Comparison of ENCODE assay signal across 12 cellular contexts in the genomic region with DNA sequence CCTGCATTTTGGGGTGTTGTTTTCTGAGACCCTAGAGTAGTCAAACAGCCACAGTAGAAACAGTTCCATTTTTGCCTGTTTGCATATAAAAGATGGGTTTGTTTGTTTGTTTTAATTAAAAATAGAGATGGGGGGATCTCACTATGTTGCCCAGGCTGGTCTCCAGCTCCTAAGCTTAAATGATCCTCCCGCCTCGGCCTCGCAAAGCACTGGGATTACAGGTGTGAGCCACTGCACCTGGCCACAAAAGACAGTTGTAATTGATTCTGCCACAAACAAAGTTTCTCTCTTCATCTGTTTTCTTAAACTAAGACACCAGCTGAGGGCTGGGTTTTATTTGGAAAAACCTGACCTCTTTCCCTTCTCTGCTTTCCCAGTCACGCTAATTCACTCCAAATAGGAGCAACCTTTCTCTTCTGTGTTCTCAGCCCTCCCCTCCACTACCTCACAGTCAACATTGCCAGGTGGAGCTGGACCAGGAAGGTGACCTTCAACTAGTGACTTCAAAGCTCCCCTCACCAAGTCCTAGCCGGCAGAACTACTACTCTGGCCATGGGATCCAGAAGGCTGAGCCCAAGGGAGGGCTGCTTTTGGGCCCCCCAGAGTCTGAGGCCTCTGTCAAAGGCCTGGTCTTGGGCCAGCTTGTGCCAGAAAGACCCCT. TPM values are rescaled to one million over a fixed set of nuclear protein-coding genes. Genes with fewer than 3 reads are reported as not detected.
DNase-seq lines count a peak whose midpoint lies in the region; ATAC-seq, FAIRE-seq and TF ChIP-seq lines count a peak whose summit lies in the region.
"Had no signal": no experiment of that assay in that cellular context is flagged by ENCODE, and none has a peak within 500 bp of the region (broad histone marks: within the 10 kb centered on the region; RNA-seq: fewer than 3 reads in every experiment).

No MANE protein-coding gene starts in this region.

- POLR2A ChIA-PET in HEK293 (lab: Yijun Ruan, JAX) = interaction anchor here (0.6 kb wide), 1 partner anchor 292 kb away, joined by 4 read pairs; no protein-coding TSS in a partner anchor
- POLR2A ChIA-PET in K562 (lab: Yijun Ruan, JAX) = interaction anchor here (0.5 to 1.7 kb wide), 8 partner anchors 9 to 154 kb away, joined by 3 to 7 read pairs (median 3); no protein-coding TSS in a partner anchor

- intact Hi-C loops in K562 (cut with micrococcal nuclease) (no loop called here), mucosa of descending colon (cut with DNase I, micrococcal nuclease) (no loop called here)

- 85% methylated on average over 5 of the region's 5 CpGs for WGBS in K562 (ENCODE audit: insufficient coverage, low coverage, missing lambda C conversion rate)
- 86 to 87% methylated on average over 5 of the region's 5 CpGs for WGBS in upper lobe of left lung, 2 donors

- H3K36me3 ChIP-seq in HEK293 (ENCODE audit: control insufficient read depth in 2 of 2, insufficient read depth in 1 of 2, low read length in 2 of 2) = no peaks in the 10 kb centered on the region
- H3K36me3 ChIP-seq in K562 (ENCODE audit: control insufficient read depth, insufficient read depth, low read length) = no peaks in the 10 kb centered on the region
- H3K36me3 ChIP-seq in mucosa of descending colon (ENCODE audit: low read depth) = no peaks in the 10 kb centered on the region
- H3K36me3 ChIP-seq in upper lobe of left lung = no peaks in the 10 kb centered on the region

- no peaks in the 10 kb centered on the region for H4K20me1 ChIP-seq in K562 (replicated peaks; ENCODE audit: control insufficient read depth, insufficient read depth, low read length)

- H3K9me1 ChIP-seq in K562 (ENCODE audit: control insufficient read depth, insufficient read depth, low read length) = peaks cover 3% of the 10 kb centered on the region

- H3K27ac ChIP-seq in 22Rv1 = peak overlapping the region; percentile 35
- H3K27ac ChIP-seq in HEK293 (ENCODE audit: extremely low read depth, low read depth, low read length) = no peak overlapping the region
- no peak overlapping the region for H3K27ac ChIP-seq in K562 (ENCODE audit: extremely low read depth, low read depth, low read length)
- H3K27ac ChIP-seq in upper lobe of left lung = peak overlapping the region in 1 of 4 donors; percentile 14

- in situ Hi-C loops in K562 (cut with MboI) = no loop called here

- FAIRE-seq in K562 (lab: Jason Lieb, UNC) = no peak
- FAIRE-seq: GM18507 had no signal

- peaks cover 9% of the 10 kb centered on the region for H3K4me1 ChIP-seq in HEK293 (ENCODE audit: control insufficient read depth, insufficient read depth, low read length)
- peaks cover 27 to 48% of the 10 kb centered on the region in 2 experiments; a peak in 4 of 5 replicates for H3K4me1 ChIP-seq in K562 (replicated peaks in 1 of 2; ENCODE audit: control insufficient read depth in 2 of 2, insufficient read depth in 2 of 2, low read length in 2 of 2)
- peaks cover 19% of the 10 kb centered on the region for H3K4me1 ChIP-seq in mucosa of descending colon (ENCODE audit: low read depth)
- H3K4me1 ChIP-seq in upper lobe of left lung = peaks cover 18 to 43% (median 25%) of the 10 kb centered on the region in 4 donors

- no peak for TF ChIP-seq CTCF in 22Rv1 (IDR thresholded peaks at IDR 0.05)
- TF ChIP-seq CTCF in HEK293 (tag by site-specific recombination; IDR thresholded peaks at IDR 0.05) = no peak
- no peak for TF ChIP-seq CTCF in K562 (IDR thresholded peaks at IDR 0.05 in 2 of 3, conservative IDR thresholded peaks at IDR 0.05 in 1 of 3; ENCODE audit: insufficient read depth in 2 of 3, low read depth in 1 of 3, low read length in 3 of 3)
- TF ChIP-seq CTCF in mucosa of descending colon (IDR thresholded peaks at IDR 0.05) = no peak
- no peak for TF ChIP-seq CTCF in upper lobe of left lung (IDR thresholded peaks at IDR 0.05)

- no TSS peak for BruUV-seq in K562 (replicated peaks; lab: Mats Ljungman, UMichigan)

- H3K9me3 ChIP-seq in HEK293 (ENCODE audit: control insufficient read depth, insufficient read depth, low read depth, low read length) (no peaks in the 10 kb centered on the region), K562 (replicated peaks; ENCODE audit: control insufficient read depth, insufficient read depth, low read depth, low read length) (no peaks in the 10 kb centered on the region), mucosa of descending colon (no peaks in the 10 kb centered on the region), upper lobe of left lung (no peaks in the 10 kb centered on the region)

- H2AFZ ChIP-seq in K562 (ENCODE audit: low read depth, low read length) = 0 out of 2 replicates have a peak overlapping the region, but pooled peaks have one; percentile 44

- DNase-seq in K562 (ENCODE audit: extremely low read depth in 1 of 4, low spot score in 3 of 4) (no peak), mucosa of descending colon (no peak), upper lobe of left lung (no peak), SKM-1 (lab: John Stamatoyannopoulos, UW; ENCODE audit: unreplicated experiment) (no peak)
- DNase-seq: GM23248, MV-4-11, RPMI8226 had no signal

- no peak overlapping the region for H3K4me3 ChIP-seq in HEK293 (ENCODE audit: low read depth, low read length)
- no peak overlapping the region for H3K4me3 ChIP-seq in K562
- no peak overlapping the region for H3K4me3 ChIP-seq in mucosa of descending colon
- no peak overlapping the region for H3K4me3 ChIP-seq in upper lobe of left lung

- TF ChIP-seq POLR2A in K562 (conservative IDR thresholded peaks at IDR 0.05) (no peak), upper lobe of left lung (IDR thresholded peaks at IDR 0.05) (no peak)

- ATAC-seq in K562 = no peak
- peak; percentile 5 for ATAC-seq in mucosa of descending colon
- no peak for ATAC-seq in upper lobe of left lung (ENCODE audit: low FRiP score in 2 of 2)
- no peak for ATAC-seq in GM18520 (IDR thresholded peaks at IDR 0.05; ENCODE audit: unreplicated experiment)
- ATAC-seq in HG03280 (IDR thresholded peaks at IDR 0.05; ENCODE audit: unreplicated experiment) = no peak

- H3K4me2 ChIP-seq in K562 (ENCODE audit: insufficient read depth, low read length) = no peak overlapping the region

- CTCF ChIA-PET in HEK293 (lab: Yijun Ruan, JAX) (interaction anchor here (0.6 to 3.7 kb wide), 3 partner anchors 18 to 206 kb away, joined by 3 to 14 read pairs (median 3); no protein-coding TSS in a partner anchor), K562 (lab: Yijun Ruan, JAX; ENCODE audit: low intra/inter-chr PET ratio) (no interaction called here)

- H3K9ac ChIP-seq in K562 (ENCODE audit: insufficient read depth in 1 of 2, low read depth in 2 of 2, low read length in 2 of 2) = peak overlapping the region in 1 of 2 experiments; percentile 54; a peak in 1 of 4 replicates

- no peak for TF ChIP-seq RAD21 in K562 (CRISPR knock-in tag; conservative IDR thresholded peaks at IDR 0.05 in 1 of 2, IDR thresholded peaks at IDR 0.05 in 1 of 2)

- no peak for TF ChIP-seq EP300 in K562 (IDR thresholded peaks at IDR 0.05; ENCODE audit: low read length)
- no peak for TF ChIP-seq EP300 in upper lobe of left lung (IDR thresholded peaks at IDR 0.05)

- no peaks in the 10 kb centered on the region for H3K27me3 ChIP-seq in K562 (ENCODE audit: control insufficient read depth in 2 of 2, insufficient read depth in 2 of 2, low read length in 2 of 2)
- H3K27me3 ChIP-seq in upper lobe of left lung = no peaks in the 10 kb centered on the region

- peaks cover 21% of the 10 kb centered on the region for H3K79me2 ChIP-seq in K562 (ENCODE audit: control insufficient read depth, insufficient read depth, low read length)

TF ChIP-seq in HEK293, 187 proteins besides CTCF, POLR2A, EP300 and RAD21 (continues in another document):
- TF ChIP-seq ZNF677 (tag by site-specific recombination; IDR thresholded peaks at IDR 0.05) (no peak), KLF8 (tag by site-specific recombination; IDR thresholded peaks at IDR 0.05) (no peak), ZNF10 (tag by site-specific recombination; IDR thresholded peaks at IDR 0.05) (peak; percentile 73), ZNF146 (tag by site-specific recombination; IDR thresholded peaks at IDR 0.05) (no peak), GFI1B (tag by site-specific recombination; IDR thresholded peaks at IDR 0.05) (no peak), ZNF121 (tag by site-specific recombination; IDR thresholded peaks at IDR 0.05) (0 out of 2 replicates have a peak, but pooled peaks have one; percentile 16), ZSCAN30 (tag by site-specific recombination; IDR thresholded peaks at IDR 0.05) (no peak), ZNF366 (tag by site-specific recombination; conservative IDR thresholded peaks at IDR 0.05) (no peak)

TF ChIP-seq in K562, 482 proteins besides CTCF, POLR2A, EP300 and RAD21 (continues in another document):
- TF ChIP-seq GABPB2 (CRISPR knock-in tag; conservative IDR thresholded peaks at IDR 0.05) (no peak), FOXA3 (CRISPR knock-in tag; conservative IDR thresholded peaks at IDR 0.05 in 1 of 2, IDR thresholded peaks at IDR 0.05 in 1 of 2) (no peak), LEF1 (IDR thresholded peaks at IDR 0.05) (no peak)

RNA-seq across cellular contexts. Expression of a gene that starts 1.5 kb away (rescaled TPM):
- 8.3 and 17.4 TPM in 2 replicates for total RNA-seq in K562 (2011; cell fraction: chromatin; rRNA removed; ENCODE audit: low replicate concordance)
- total RNA-seq in K562 (2011; cell fraction: nucleolus; rRNA removed) = 17.3 and 17.6 TPM in 2 replicates
- 13.9 and 15.0 TPM in 2 replicates for total RNA-seq in K562 (2011; cell fraction: nucleoplasm; rRNA removed)
- total RNA-seq in K562 (2014; rRNA removed) (59.2 and 74.5 TPM in 2 replicates), K562 (2014; rRNA removed; fragmentation: Illumina TruSeq; extraction: Trizol) (34.2 and 41.2 TPM in 2 replicates), K562 (2015; rRNA removed; fragmentation: Illumina TruSeq; extraction: Trizol) (72.3 and 72.6 TPM in 2 replicates), K562 (2021) (76.7 and 80.4 TPM in 2 replicates), mucosa of descending colon (100 to 1,000 TPM in 2 of 3 donors, 10 to 100 TPM in 1; 84.8 to 262 (median 124) TPM), upper lobe of left lung (10 to 100 TPM; 41.5 to 72.1 (median 48.7) TPM)
- polyA plus RNA-seq in K562 (2011; rRNA removed) (99.9 and 181 TPM in 2 replicates), K562 (2014; fragmentation: Illumina TruSeq; extraction: Trizol) (83.0 and 84.4 TPM in 2 replicates), K562 (2014; fragmentation: Nextera tagmentation; extraction: Ambion mirVana) (1 to 10 TPM in 1 of 2 experiments, under 1 TPM in 1; 0.70 to 3.1 TPM), K562 (2014; rRNA removed) (51.1 and 52.3 TPM in 2 replicates)
- 113 and 128 TPM in 2 replicates for polyA plus RNA-seq in K562 (2011; cell fraction: cytosol; rRNA removed)
- 68.2 and 102 TPM in 2 replicates for polyA plus RNA-seq in K562 (2011; cell fraction: nucleus; rRNA removed)
- polyA plus RNA-seq in K562 (2012) = 68.8 and 135 TPM in 2 replicates
- polyA minus RNA-seq in K562 (2011; rRNA and poly(A)+ RNA removed) = 62.2 and 82.4 TPM in 2 replicates
- polyA minus RNA-seq in K562 (2011; cell fraction: cytosol; rRNA and poly(A)+ RNA removed) = 51.4 and 98.5 TPM in 2 replicates
- polyA minus RNA-seq in K562 (2011; cell fraction: nucleus; rRNA and poly(A)+ RNA removed) = 7.0 and 20.3 TPM in 2 replicates
